ENCODE assay signal across 14 cellular contexts in the genomic region with DNA sequence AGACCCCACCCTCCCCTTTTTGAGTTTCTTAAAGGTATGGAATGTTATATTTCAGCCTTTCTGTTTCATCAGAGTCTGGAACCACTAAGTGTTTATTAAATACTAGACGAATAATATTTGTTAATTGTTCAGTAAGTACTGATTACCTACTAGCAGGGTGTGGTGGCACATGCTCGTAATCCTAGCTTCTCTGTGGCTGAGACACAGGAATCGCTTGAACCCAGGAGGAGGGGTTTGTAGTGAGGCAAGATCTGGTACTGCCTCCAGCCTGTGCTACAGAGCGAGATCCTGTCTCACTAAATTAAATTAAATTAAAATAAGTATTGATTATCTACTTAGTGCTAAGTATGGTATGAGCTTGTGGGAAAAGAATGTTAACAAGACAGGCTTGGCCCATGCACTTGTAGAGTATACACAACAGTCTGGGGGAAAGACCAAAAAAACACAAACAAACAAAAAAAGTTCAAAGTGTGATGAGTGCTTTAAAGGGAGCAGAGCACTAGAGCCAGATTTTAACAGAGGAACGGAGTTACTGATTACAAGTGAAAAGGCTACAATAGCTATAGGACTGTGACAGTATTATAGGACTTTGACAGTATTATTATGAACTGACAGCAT. TPM values are rescaled to one million over a fixed set of nuclear protein-coding genes. Genes with fewer than 3 reads are reported as not detected.
A peak's percentile ranks its signal among the peaks of the same experiment; 100 is the strongest.
DNase-seq lines count a peak whose midpoint lies in the region; ATAC-seq, FAIRE-seq and TF ChIP-seq lines count a peak whose summit lies in the region.
"Had no signal": no experiment of that assay in that cellular context is flagged by ENCODE, and none has a peak within 500 bp of the region (broad histone marks: within the 10 kb centered on the region; RNA-seq: fewer than 3 reads in every experiment).

No MANE protein-coding gene starts in this region.

- H2AFZ ChIP-seq in DND-41 (ENCODE audit: low read depth, low read length) = no peak overlapping the region
- no peak overlapping the region for H2AFZ ChIP-seq in neural cell (ENCODE audit: low read depth, low read length)

- intact Hi-C loops in activated T-helper 1 cell treated with anti-CD3 and anti-CD28 coated beads, Interleukin-12 subunit alpha, Interleukin-12 subunit beta, Interleukin-2, Interleukin-4 antibody, amounts not matched to agents 30 ng/mL and 10 ng/mL and 1 ng/mL, durations not matched to agents 14 hours and 24 hours and 36 hours (cut with micrococcal nuclease) = loop anchor here (5.0 to 10.0 kb wide), 4 partner anchors 260 to 615 kb away; partner anchors contain the start of genes CD53, DDX20 and KCNA3

- no peak for DNase-seq in DND-41
- DNase-seq in NB4 (ENCODE audit: low read depth) = peak; percentile 32
- peak; percentile 29 for DNase-seq in bronchial epithelial cell (ENCODE audit: low read depth)
- no peak for DNase-seq in activated effector memory CD4-positive, alpha-beta T cell treated with anti-CD3 and anti-CD28 coated beads, Interleukin-2, amount 50 U/mL, for 16 hours
- no peak for DNase-seq in inferior parietal cortex (ENCODE audit: extremely low spot score)
- DNase-seq in activated T-helper 1 cell treated with anti-CD3 and anti-CD28 coated beads, Interleukin-12 subunit alpha, Interleukin-12 subunit beta, Interleukin-2, Interleukin-4 antibody, amounts not matched to agents 30 ng/mL and 10 ng/mL and 1 ng/mL, durations not matched to agents 14 hours and 24 hours and 36 hours (ENCODE audit: low spot score) = no peak
- DNase-seq: aorta; CD4-positive, alpha-beta memory T cell; pancreas; thyroid gland had no signal

- no peak overlapping the region for H3K27ac Mint-ChIP-seq in activated T-helper 1 cell treated with anti-CD3 and anti-CD28 coated beads, Interleukin-12 subunit alpha, Interleukin-12 subunit beta, Interleukin-2, Interleukin-4 antibody, amounts not matched to agents 30 ng/mL and 10 ng/mL and 1 ng/mL, durations not matched to agents 14 hours and 24 hours and 36 hours

- H3K9me3 Mint-ChIP-seq in activated T-helper 1 cell treated with anti-CD3 and anti-CD28 coated beads, Interleukin-12 subunit alpha, Interleukin-12 subunit beta, Interleukin-2, Interleukin-4 antibody, amounts not matched to agents 30 ng/mL and 10 ng/mL and 1 ng/mL, durations not matched to agents 14 hours and 24 hours and 36 hours = no peaks in the 10 kb centered on the region

- H3F3A ChIP-seq in neural cell (ENCODE audit: insufficient read depth, low read length, poor library complexity, severe bottlenecking) = no peaks in the 10 kb centered on the region

- peaks cover 21% of the 10 kb centered on the region for H3K36me3 Mint-ChIP-seq in activated T-helper 1 cell treated with anti-CD3 and anti-CD28 coated beads, Interleukin-12 subunit alpha, Interleukin-12 subunit beta, Interleukin-2, Interleukin-4 antibody, amounts not matched to agents 30 ng/mL and 10 ng/mL and 1 ng/mL, durations not matched to agents 14 hours and 24 hours and 36 hours (ENCODE audit: low read depth)

- peaks cover 98% of the 10 kb centered on the region for H3K79me2 ChIP-seq in DND-41 (ENCODE audit: insufficient read depth, low read length)
- peaks cover 66% of the 10 kb centered on the region for H3K79me2 ChIP-seq in neural cell (replicated peaks; ENCODE audit: insufficient read depth, low read length)

- TF ChIP-seq POLR2A in NB4 (IDR thresholded peaks at IDR 0.05; ENCODE audit: extremely low read depth, insufficient read length) = no peak

- peaks cover 57% of the 10 kb centered on the region for H3K4me1 Mint-ChIP-seq in activated T-helper 1 cell treated with anti-CD3 and anti-CD28 coated beads, Interleukin-12 subunit alpha, Interleukin-12 subunit beta, Interleukin-2, Interleukin-4 antibody, amounts not matched to agents 30 ng/mL and 10 ng/mL and 1 ng/mL, durations not matched to agents 14 hours and 24 hours and 36 hours (ENCODE audit: low read depth)

- TF ChIP-seq CTCF in DND-41 (IDR thresholded peaks at IDR 0.05; ENCODE audit: borderline replicate concordance, extremely low read depth, low read length, poor library complexity, severe bottlenecking) (no peak), NB4 (IDR thresholded peaks at IDR 0.05; ENCODE audit: low read depth, low read length) (no peak), bronchial epithelial cell (IDR thresholded peaks at IDR 0.05; ENCODE audit: insufficient read depth, low read length, severe bottlenecking) (no peak), neural cell (IDR thresholded peaks at IDR 0.05; ENCODE audit: poor library complexity, severe bottlenecking) (no peak)

- TF ChIP-seq EP300 in neural cell (conservative IDR thresholded peaks at IDR 0.05; ENCODE audit: poor library complexity, severe bottlenecking) = no peak

- H4K20me1 ChIP-seq in DND-41 (ENCODE audit: insufficient read depth, low read length) (peaks cover 23% of the 10 kb centered on the region), neural cell (ENCODE audit: insufficient read depth) (no peaks in the 10 kb centered on the region)

- H3K9me3 ChIP-seq in DND-41 (ENCODE audit: insufficient read depth, low read length, severe bottlenecking) (no peaks in the 10 kb centered on the region), neural cell (ENCODE audit: low read length) (no peaks in the 10 kb centered on the region)
- H3K9me3 ChIP-seq: pancreas, thyroid gland had no signal

- FAIRE-seq in bronchial epithelial cell (lab: Jason Lieb, UNC) = no peak
- FAIRE-seq: islet of Langerhans, pancreas had no signal

- H3K27ac ChIP-seq in DND-41 (ENCODE audit: low read length) (0 out of 2 replicates have a peak overlapping the region, but pooled peaks have one; percentile 21), neural cell (ENCODE audit: low read length) (no peak overlapping the region)
- H3K27ac ChIP-seq: epithelial cell of prostate, pancreas, thyroid gland had no signal

- no peaks in the 10 kb centered on the region for H3K9me2 ChIP-seq in neural cell (ENCODE audit: insufficient read depth, low read length)

- no peak for TF ChIP-seq RAD21 in neural cell (conservative IDR thresholded peaks at IDR 0.05)

- no peaks in the 10 kb centered on the region for H3K27me3 ChIP-seq in DND-41 (ENCODE audit: insufficient read depth, low read length, poor library complexity)
- no peaks in the 10 kb centered on the region for H3K27me3 ChIP-seq in bronchial epithelial cell (ENCODE audit: control insufficient read depth, insufficient read depth, low read length)
- H3K27me3 ChIP-seq in neural cell (ENCODE audit: insufficient read depth, low read depth, low read length) = no peaks in the 10 kb centered on the region
- H3K27me3 ChIP-seq: pancreas, thyroid gland had no signal

- H3K4me1 ChIP-seq in DND-41 (ENCODE audit: insufficient read depth, low read length) = peaks cover 63% of the 10 kb centered on the region

- H3K27me3 Mint-ChIP-seq in activated T-helper 1 cell treated with anti-CD3 and anti-CD28 coated beads, Interleukin-12 subunit alpha, Interleukin-12 subunit beta, Interleukin-2, Interleukin-4 antibody, amounts not matched to agents 30 ng/mL and 10 ng/mL and 1 ng/mL, durations not matched to agents 14 hours and 24 hours and 36 hours (ENCODE audit: insufficient read depth) = no peaks in the 10 kb centered on the region
- H3K27me3 Mint-ChIP-seq: CD4-positive, alpha-beta memory T cell had no signal

- H3K36me3 ChIP-seq in DND-41 (ENCODE audit: insufficient read depth, low read length) (peaks cover 18% of the 10 kb centered on the region), bronchial epithelial cell (ENCODE audit: control insufficient read depth, insufficient read depth, low read length) (no peaks in the 10 kb centered on the region), neural cell (ENCODE audit: insufficient read depth, low read length) (no peaks in the 10 kb centered on the region)
- H3K36me3 ChIP-seq: pancreas, thyroid gland had no signal

- H3K4me3 ChIP-seq in DND-41 (ENCODE audit: low read depth in 1 of 2, low read length in 2 of 2) = peak overlapping the region; percentile 89 to 90; a peak in 2 of 4 replicates
- H3K4me3 ChIP-seq in NB4 (ENCODE audit: low read depth, low read length) = peak overlapping the region; percentile 88
- H3K4me3 ChIP-seq in bronchial epithelial cell (ENCODE audit: low read depth, low read length) = no peak overlapping the region
- H3K4me3 ChIP-seq in neural cell (ENCODE audit: low read length) = peak overlapping the region; percentile 97
- H3K4me3 ChIP-seq: pancreas, thyroid gland had no signal

- ATAC-seq in DND-41 (ENCODE audit: insufficient read depth, low read depth) (no peak), GM21737 (IDR thresholded peaks at IDR 0.05; ENCODE audit: unreplicated experiment) (no peak)
- ATAC-seq: pancreas had no signal

- no peak overlapping the region for H3K4me3 Mint-ChIP-seq in activated T-helper 1 cell treated with anti-CD3 and anti-CD28 coated beads, Interleukin-12 subunit alpha, Interleukin-12 subunit beta, Interleukin-2, Interleukin-4 antibody, amounts not matched to agents 30 ng/mL and 10 ng/mL and 1 ng/mL, durations not matched to agents 14 hours and 24 hours and 36 hours

- H3K9ac ChIP-seq in DND-41 (ENCODE audit: low read depth, low read length) (peak overlapping the region; percentile 67), neural cell (ENCODE audit: low read length) (no peak overlapping the region)

- H3K4me2 ChIP-seq in DND-41 (ENCODE audit: insufficient read depth, low read length) (peak overlapping the region; percentile 88), neural cell (ENCODE audit: low read length) (no peak overlapping the region)

RNA-seq across cellular contexts. Expression of gene CEPT1, which starts 2.4 kb away (rescaled TPM):
- total RNA-seq in bronchial epithelial cell = 45.6 and 49.5 TPM in 2 replicates
- 49.1 and 51.6 TPM in 2 replicates for polyA plus RNA-seq in neural cell
- 51.9 and 60.2 TPM in 2 replicates for polyA minus RNA-seq in neural cell
- 32.5 and 37.3 TPM in 2 replicates for total RNA-seq in activated T-helper 1 cell treated with anti-CD3 and anti-CD28 coated beads, Interleukin-12 subunit alpha, Interleukin-12 subunit beta, Interleukin-2, Interleukin-4 antibody, amounts not matched to agents 30 ng/mL and 10 ng/mL and 1 ng/mL, durations not matched to agents 14 hours and 24 hours and 36 hours

RNA-seq across cellular contexts. Expression of gene DRAM2, which starts 2.6 kb away (rescaled TPM):
- total RNA-seq in bronchial epithelial cell = 81.3 and 93.7 TPM in 2 replicates
- polyA plus RNA-seq in neural cell = 71.0 and 72.2 TPM in 2 replicates
- 47.7 and 53.3 TPM in 2 replicates for polyA minus RNA-seq in neural cell
- 24.0 and 26.6 TPM in 2 replicates for total RNA-seq in activated T-helper 1 cell treated with anti-CD3 and anti-CD28 coated beads, Interleukin-12 subunit alpha, Interleukin-12 subunit beta, Interleukin-2, Interleukin-4 antibody, amounts not matched to agents 30 ng/mL and 10 ng/mL and 1 ng/mL, durations not matched to agents 14 hours and 24 hours and 36 hours

RNA-seq across cellular contexts. Expression of gene DENND2D, which starts 58.0 kb away (rescaled TPM):
- total RNA-seq in bronchial epithelial cell = 23.7 and 24.3 TPM in 2 replicates
- not detected in 2 replicates for polyA plus RNA-seq in neural cell
- not detected in 2 replicates for polyA minus RNA-seq in neural cell
- 205 and 206 TPM in 2 replicates for total RNA-seq in activated T-helper 1 cell treated with anti-CD3 and anti-CD28 coated beads, Interleukin-12 subunit alpha, Interleukin-12 subunit beta, Interleukin-2, Interleukin-4 antibody, amounts not matched to agents 30 ng/mL and 10 ng/mL and 1 ng/mL, durations not matched to agents 14 hours and 24 hours and 36 hours

Comparison
In these comparisons a context has a peak if more than half of its experiments do, and no peak if none do; other contexts are left out.
1. DNase-seq: peak in NB4 (single experiment) and bronchial epithelial cell (single experiment); none in DND-41 (single experiment), activated effector memory CD4-positive, alpha-beta T cell treated with anti-CD3 and anti-CD28 coated beads, Interleukin-2, amount 50 U/mL, for 16 hours (single experiment), inferior parietal cortex (single experiment) and activated T-helper 1 cell treated with anti-CD3 and anti-CD28 coated beads, Interleukin-12 subunit alpha, Interleukin-12 subunit beta, Interleukin-2, Interleukin-4 antibody, amounts not matched to agents 30 ng/mL and 10 ng/mL and 1 ng/mL, durations not matched to agents 14 hours and 24 hours and 36 hours (single experiment).